Comparison of ENCODE assay signal across 8 cellular contexts in the genomic region with DNA sequence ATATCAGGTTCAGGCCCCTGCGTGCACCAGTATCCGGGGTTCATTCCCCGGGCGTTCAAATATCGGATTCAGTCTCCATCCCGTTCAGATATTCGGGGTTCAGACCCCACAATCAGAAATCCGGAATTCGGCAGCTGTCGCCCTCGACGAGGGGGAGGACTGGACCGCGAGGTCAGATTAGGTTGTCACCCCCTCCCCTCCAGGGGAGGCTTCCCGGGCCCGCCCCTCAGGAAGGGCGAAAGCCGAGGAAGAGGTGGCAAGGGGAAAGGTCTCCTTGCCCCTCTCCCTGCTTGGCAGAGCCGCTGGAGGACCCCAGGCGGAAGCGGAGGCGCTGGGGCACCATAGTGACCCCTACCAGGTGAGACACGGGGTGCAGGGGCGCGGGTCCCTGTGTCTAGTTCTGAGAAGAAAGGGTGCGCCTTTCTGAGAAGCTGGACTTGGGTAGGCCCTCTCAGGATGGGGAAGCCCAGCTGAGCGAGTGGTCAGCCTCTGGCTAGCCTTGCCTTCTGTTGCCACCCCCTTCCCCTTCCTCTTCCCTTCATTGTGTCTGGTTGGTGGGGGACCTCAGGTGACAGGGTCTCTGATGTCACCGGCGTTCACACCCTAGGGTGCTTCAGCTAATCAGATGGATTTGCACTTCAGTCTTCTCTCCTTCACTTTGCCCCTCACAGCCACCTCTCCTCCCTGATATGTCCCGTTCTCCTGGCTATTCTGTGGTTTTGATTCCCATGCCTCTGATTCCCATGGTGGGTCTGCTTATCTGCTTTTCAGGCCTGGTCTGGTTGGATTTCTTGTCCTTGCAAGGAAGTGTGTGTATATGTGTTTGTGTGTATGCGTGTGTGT. TPM values are rescaled to one million over a fixed set of nuclear protein-coding genes. Genes with fewer than 3 reads are reported as not detected.
DNase-seq lines count a peak whose midpoint lies in the region; ATAC-seq and TF ChIP-seq lines count a peak whose summit lies in the region.

No MANE protein-coding gene starts in this region.

- peaks cover 9% of the 10 kb centered on the region for H3K4me1 ChIP-seq in fibroblast of lung (ENCODE audit: control insufficient read depth, extremely low read depth, insufficient read depth, low read length)

- ATAC-seq in Right ventricle myocardium superior (ENCODE audit: poor library complexity), result no peak
- ATAC-seq in Right ventricle myocardium inferior, result no peak

- no peaks in the 10 kb centered on the region for H3K27me3 Mint-ChIP-seq in nephron (ENCODE audit: low read depth)

- H3K36me3 Mint-ChIP-seq in nephron (ENCODE audit: low read depth), result peaks cover 46% of the 10 kb centered on the region

- H3K27ac ChIP-seq in fibroblast of lung (ENCODE audit: insufficient read depth, low read length), result peak overlapping the region; percentile 83

- H3K9ac ChIP-seq in fibroblast of lung (ENCODE audit: insufficient read depth, low read length), result peak overlapping the region; percentile 78

- peak overlapping the region; percentile 95 for H3K4me2 ChIP-seq in fibroblast of lung (ENCODE audit: extremely low read depth, insufficient read depth, low read length)

- peaks cover 13% of the 10 kb centered on the region for H3K36me3 ChIP-seq in fibroblast of lung (ENCODE audit: control insufficient read depth, insufficient read depth, low read length)

- peak overlapping the region; percentile 95 to 100 (median 96) for H3K4me3 Mint-ChIP-seq in nephron

- H3K9me3 Mint-ChIP-seq in nephron, result peaks cover 5% of the 10 kb centered on the region

- H3K27ac Mint-ChIP-seq in nephron, result peak overlapping the region; percentile 73 to 97 (median 95)

- H2AFZ ChIP-seq in fibroblast of lung (ENCODE audit: low read length), result no peak overlapping the region

- peaks cover 3% of the 10 kb centered on the region for H4K20me1 ChIP-seq in fibroblast of lung (ENCODE audit: control insufficient read depth, extremely low read depth, insufficient read depth, low read length)

- H3K4me1 Mint-ChIP-seq in nephron, result peaks cover 27% of the 10 kb centered on the region

- intact Hi-C loops in Right ventricle myocardium superior (cut with DNase I), result no loop called here
- intact Hi-C loops in Right ventricle myocardium inferior (cut with DNase I), result loop anchor here (1.0 kb wide), 1 partner anchor 11 kb away; no protein-coding TSS in a partner anchor

- TF ChIP-seq CTCF in fibroblast of lung (conservative IDR thresholded peaks at IDR 0.05 in 1 of 2, IDR thresholded peaks at IDR 0.05 in 1 of 2; ENCODE audit: low read depth in 1 of 2, low read length in 2 of 2) (no peak), nephron (IDR thresholded peaks at IDR 0.05; ENCODE audit: unreplicated experiment in 3 of 3) (no peak)

- peak overlapping the region; percentile 89 to 98 (median 96) for H3K4me3 ChIP-seq in fibroblast of lung (replicated peaks in 1 of 4; ENCODE audit: control extremely low read depth in 1 of 4, insufficient read depth in 1 of 4, low read depth in 3 of 4, low read length in 4 of 4)

- no peaks in the 10 kb centered on the region for H3K27me3 ChIP-seq in fibroblast of lung (ENCODE audit: control insufficient read depth, insufficient read depth, low read length)

- no peaks in the 10 kb centered on the region for H3K9me3 ChIP-seq in fibroblast of lung (ENCODE audit: control insufficient read depth, insufficient read depth, low read depth, low read length)

- DNase-seq in Right ventricle myocardium superior (peak; percentile 64), Right ventricle myocardium inferior (ENCODE audit: missing footprints) (no peak), UCSD-AML1 (lab: John Stamatoyannopoulos, UW; ENCODE audit: unreplicated experiment) (peak; percentile 34), fibroblast of lung (ENCODE audit: low read depth in 2 of 2) (peak in 1 of 2 donors; percentile 23), NCI-H526 treated with DMSO at 0.1 percent for 48 hours (lab: John Stamatoyannopoulos, UW) (no peak), dedifferentiated amniotic fluid mesenchymal stem cell (ENCODE audit: extremely low spot score) (no peak), midbrain (lab: John Stamatoyannopoulos, UW) (no peak)

- peaks cover 48% of the 10 kb centered on the region for H3K79me2 ChIP-seq in fibroblast of lung (ENCODE audit: control insufficient read depth, insufficient read depth, low read length)

RNA-seq across cellular contexts. Expression of gene TAOK2, which starts 0.8 kb away (rescaled TPM):
- total RNA-seq in Right ventricle myocardium superior (29.7 TPM), Right ventricle myocardium inferior (32.7 TPM), fibroblast of lung (36.5 and 41.3 TPM in 2 replicates)
- polyA plus RNA-seq in fibroblast of lung, result 12.3 and 14.3 TPM in 2 replicates
- polyA plus RNA-seq in fibroblast of lung (2012), result 20.8 and 21.5 TPM in 2 replicates
- 22.6 and 30.5 TPM in 2 replicates for polyA minus RNA-seq in fibroblast of lung (ENCODE audit: low replicate concordance)

RNA-seq across cellular contexts. Expression of gene TMEM219, which starts 12.6 kb away (rescaled TPM):
- total RNA-seq in Right ventricle myocardium superior (70.6 TPM), Right ventricle myocardium inferior (74.4 TPM), fibroblast of lung (80.6 and 100 TPM in 2 replicates)
- polyA plus RNA-seq in fibroblast of lung, result 79.4 and 86.3 TPM in 2 replicates
- polyA plus RNA-seq in fibroblast of lung (2012), result 121 and 137 TPM in 2 replicates
- polyA minus RNA-seq in fibroblast of lung (ENCODE audit: low replicate concordance), result 188 and 236 TPM in 2 replicates

RNA-seq across cellular contexts. Expression of gene HIRIP3, which starts 20.9 kb away (rescaled TPM):
- total RNA-seq in Right ventricle myocardium superior (19.5 TPM), Right ventricle myocardium inferior (20.2 TPM), fibroblast of lung (5.6 and 7.9 TPM in 2 replicates)
- polyA plus RNA-seq in fibroblast of lung, result 3.0 and 7.2 TPM in 2 replicates
- 5.7 and 14.8 TPM in 2 replicates for polyA plus RNA-seq in fibroblast of lung (2012)
- polyA minus RNA-seq in fibroblast of lung (ENCODE audit: low replicate concordance), result 6.8 and 7.4 TPM in 2 replicates

RNA-seq across cellular contexts. Expression of gene INO80E, which starts 21.5 kb away (rescaled TPM):
- total RNA-seq in Right ventricle myocardium superior, result 28.0 TPM
- 32.4 TPM for total RNA-seq in Right ventricle myocardium inferior
- 16.3 and 18.5 TPM in 2 replicates for total RNA-seq in fibroblast of lung
- polyA plus RNA-seq in fibroblast of lung, result 21.9 and 37.1 TPM in 2 replicates
- polyA plus RNA-seq in fibroblast of lung (2012), result 41.6 and 62.5 TPM in 2 replicates
- 10.7 and 15.9 TPM in 2 replicates for polyA minus RNA-seq in fibroblast of lung (ENCODE audit: low replicate concordance)

RNA-seq across cellular contexts. Expression of gene DOC2A, which starts 36.3 kb away (rescaled TPM):
- total RNA-seq in Right ventricle myocardium superior (0.13 TPM), Right ventricle myocardium inferior (0.35 TPM), fibroblast of lung (0.26 and 0.33 TPM in 2 replicates)
- 0.03 TPM in 1 of 2 replicates, not detected in the other for polyA plus RNA-seq in fibroblast of lung
- not detected in 2 replicates for polyA plus RNA-seq in fibroblast of lung (2012)
- not detected in 2 replicates for polyA minus RNA-seq in fibroblast of lung (ENCODE audit: low replicate concordance)

Comparison
In these comparisons a context has a peak if more than half of its experiments do, and no peak if none do; other contexts are left out.
1. DNase-seq: peak in Right ventricle myocardium superior (single experiment) and UCSD-AML1 (single experiment); none in Right ventricle myocardium inferior (single experiment), NCI-H526 treated with DMSO at 0.1 percent for 48 hours (single experiment), dedifferentiated amniotic fluid mesenchymal stem cell (single experiment) and midbrain (single experiment).